Comparison of ENCODE assay signal across 8 cellular contexts in the genomic region with DNA sequence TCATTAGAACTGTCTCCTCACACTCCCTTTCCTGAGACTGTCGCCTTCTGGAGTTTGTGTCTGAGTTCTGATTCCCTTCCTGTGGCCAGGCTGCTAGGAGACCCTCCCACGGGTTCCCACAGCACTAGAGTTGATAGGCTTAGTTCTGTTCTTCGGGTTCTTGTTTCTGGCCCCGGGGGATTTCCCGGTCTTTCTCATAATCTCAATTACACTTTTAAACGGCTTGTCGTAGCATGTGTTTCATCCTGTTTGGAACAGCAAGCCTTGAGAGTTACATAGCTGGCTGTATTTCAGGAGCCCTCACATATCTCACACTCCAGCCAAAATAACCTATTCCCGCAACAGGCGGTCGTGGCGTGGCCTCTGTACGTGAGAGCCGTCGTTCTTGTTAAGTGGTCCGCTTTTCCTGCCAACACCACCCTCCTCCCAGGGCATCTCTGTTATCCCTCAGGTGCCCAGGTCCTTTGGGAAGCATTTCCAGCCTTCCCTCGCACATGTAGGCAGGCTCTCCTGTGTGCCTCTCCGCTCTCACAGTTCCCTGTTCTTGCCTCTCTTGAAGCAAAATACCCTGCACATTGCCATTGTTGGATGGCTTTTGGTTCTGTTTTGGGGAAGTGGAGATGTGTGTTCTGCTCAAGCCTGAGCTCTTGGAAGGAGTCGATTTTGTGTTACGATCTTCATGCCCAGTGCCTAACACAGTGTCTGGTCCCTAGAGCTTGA. TPM values are rescaled to one million over a fixed set of nuclear protein-coding genes. Genes with fewer than 3 reads are reported as not detected.
DNase-seq lines count a peak whose midpoint lies in the region; ATAC-seq and TF ChIP-seq lines count a peak whose summit lies in the region.

No MANE protein-coding gene starts in this region.

- H3K27me3 ChIP-seq in thoracic aorta (replicated peaks; ENCODE audit: insufficient read depth): no peaks in the 10 kb centered on the region

- peak overlapping the region; percentile 29 for H3K27ac ChIP-seq in mesodermal cell (ENCODE audit: low read depth, low read length, severe bottlenecking)
- peak overlapping the region; percentile 3 to 47 for H3K27ac ChIP-seq in thoracic aorta

- WGBS in mesodermal cell (ENCODE audit: insufficient coverage in 2 of 2), 2 experiments: 96 to 97% methylated on average over 16 to 18 of the region's 19 CpGs

- H3K36me3 Mint-ChIP-seq in activated naive CD8-positive, alpha-beta T cell: peaks cover 2% of the 10 kb centered on the region

- H3K4me3 Mint-ChIP-seq in activated naive CD8-positive, alpha-beta T cell: peak overlapping the region; percentile 14

- H3K9me3 ChIP-seq in mesodermal cell (ENCODE audit: control insufficient read depth, low read length) (no peaks in the 10 kb centered on the region), thoracic aorta (no peaks in the 10 kb centered on the region)

- ATAC-seq in thoracic aorta (ENCODE audit: insufficient number of reproducible peaks, low FRiP score, low read depth): no peak

- H3K9me3 Mint-ChIP-seq in activated naive CD8-positive, alpha-beta T cell (ENCODE audit: low read depth): no peaks in the 10 kb centered on the region

- no peak for TF ChIP-seq CTCF in thoracic aorta (IDR thresholded peaks at IDR 0.05)

- no peak overlapping the region for H3K4me3 ChIP-seq in mesodermal cell (ENCODE audit: extremely low read depth, insufficient read depth, low read length, poor library complexity, severe bottlenecking)
- peak overlapping the region; percentile 44 for H3K4me3 ChIP-seq in thoracic aorta

- H3K36me3 ChIP-seq in mesodermal cell (ENCODE audit: control insufficient read depth, insufficient read depth, low read length) (peaks cover 89% of the 10 kb centered on the region), thoracic aorta (peaks cover 28% of the 10 kb centered on the region)

- peak overlapping the region; percentile 75 for H3K27ac Mint-ChIP-seq in activated naive CD8-positive, alpha-beta T cell

- peaks cover 15% of the 10 kb centered on the region for H3K4me1 Mint-ChIP-seq in activated naive CD8-positive, alpha-beta T cell (ENCODE audit: low read depth)

- H3K4me1 ChIP-seq in mesodermal cell (ENCODE audit: control insufficient read depth, insufficient read depth, low read length, poor library complexity, severe bottlenecking) (no peaks in the 10 kb centered on the region), thoracic aorta (ENCODE audit: control insufficient read depth in 1 of 2, low read depth in 2 of 2) (peaks cover 12 to 18% of the 10 kb centered on the region in 2 donors)

- DNase-seq in activated CD8-positive, alpha-beta memory T cell treated with anti-CD3 and anti-CD28 coated beads for 24 hours: peak; percentile 66
- DNase-seq in activated CD8-positive, alpha-beta memory T cell treated with anti-CD3 and anti-CD28 coated beads, Interleukin-2, amount 50 U/mL, for 48 hours: no peak
- no peak for DNase-seq in thoracic aorta (ENCODE audit: low spot score)
- no peak for DNase-seq in NCI-H524 treated with DMSO at 0.1 percent for 48 hours (lab: John Stamatoyannopoulos, UW)
- DNase-seq in hippocampal formation (lab: John Stamatoyannopoulos, UW): no peak
- no peak for DNase-seq in activated gamma-delta T cell (lab: John Stamatoyannopoulos, UW)

- no peaks in the 10 kb centered on the region for H3K27me3 Mint-ChIP-seq in activated naive CD8-positive, alpha-beta T cell

RNA-seq across cellular contexts. Expression of gene CDC123, which starts 46.0 kb away (rescaled TPM):
- polyA plus RNA-seq in mesodermal cell (2013, experiment 1 of 2): 126 TPM
- polyA plus RNA-seq in mesodermal cell (2013, experiment 2 of 2): 122 TPM
- total RNA-seq in thoracic aorta: 100 to 1,000 TPM in 1 of 2 donors, 10 to 100 TPM in 1; 74.2 to 171 TPM

RNA-seq across cellular contexts. Expression of gene NUDT5, which starts 46.3 kb away (rescaled TPM):
- polyA plus RNA-seq in mesodermal cell (2013, experiment 1 of 2): 108 TPM
- 104 TPM for polyA plus RNA-seq in mesodermal cell (2013, experiment 2 of 2)
- 10 to 100 TPM; 44.7 to 53.9 TPM for total RNA-seq in thoracic aorta
